1 cellular context compared by ENCODE assay signal in genomic region chr15:56971571-56971970, GRCh38.
TF ChIP-seq lines count a peak whose summit lies in the region.

No MANE protein-coding gene starts in this region.

TF ChIP-seq in K562, 482 proteins besides CTCF, POLR2A, EP300 and RAD21 (continued from another document):
- TF ChIP-seq CREB3 (tag; conservative IDR thresholded peaks at IDR 0.05; ENCODE audit: low read depth) (no peak), GABPA (tag; conservative IDR thresholded peaks at IDR 0.05; ENCODE audit: low read depth) (0 out of 2 replicates have a peak, but pooled peaks have one; percentile 13)
- TF ChIP-seq, protein P1, sequence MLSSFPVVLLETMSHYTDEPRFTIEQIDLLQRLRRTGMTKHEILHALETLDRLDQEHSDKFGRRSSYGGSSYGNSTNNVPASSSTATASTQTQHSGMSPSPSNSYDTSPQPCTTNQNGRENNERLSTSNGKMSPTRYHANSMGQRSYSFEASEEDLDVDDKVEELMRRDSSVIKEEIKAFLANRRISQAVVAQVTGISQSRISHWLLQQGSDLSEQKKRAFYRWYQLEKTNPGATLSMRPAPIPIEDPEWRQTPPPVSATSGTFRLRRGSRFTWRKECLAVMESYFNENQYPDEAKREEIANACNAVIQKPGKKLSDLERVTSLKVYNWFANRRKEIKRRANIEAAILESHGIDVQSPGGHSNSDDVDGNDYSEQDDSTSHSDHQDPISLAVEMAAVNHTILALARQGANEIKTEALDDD (IDR thresholded peaks at IDR 0.05), result peak; percentile 28
TF ChIP-seq in K562: peak in this region for 3.
